In genomic region chr6:137235686-137236085, GRCh38 we compare ENCODE assay signal across 2 cellular contexts.
A peak's percentile ranks its signal among the peaks of the same experiment; 100 is the strongest.
TF ChIP-seq lines count a peak whose summit lies in the region.

No MANE protein-coding gene starts in this region.

TF ChIP-seq in HepG2, 621 proteins besides CTCF, POLR2A, EP300 and RAD21:
- TF ChIP-seq ZNF264 (CRISPR knock-in tag; IDR thresholded peaks at IDR 0.05) (no peak), HINFP (CRISPR knock-in tag; IDR thresholded peaks at IDR 0.05; ENCODE audit: low read depth) (no peak), NR2C2 (CRISPR knock-in tag; IDR thresholded peaks at IDR 0.05; ENCODE audit: borderline replicate concordance) (no peak), RBFOX2 (IDR thresholded peaks at IDR 0.05; ENCODE audit: low read depth, low read length) (no peak), MAFF (IDR thresholded peaks at IDR 0.05; ENCODE audit: low read depth, low read length) (0 out of 2 replicates have a peak, but pooled peaks have one; percentile 14), ZNF841 (CRISPR knock-in tag; IDR thresholded peaks at IDR 0.05; ENCODE audit: borderline replicate concordance) (no peak), MAFK (conservative IDR thresholded peaks at IDR 0.05 in 1 of 2, IDR thresholded peaks at IDR 0.05 in 1 of 2; ENCODE audit: low read length in 2 of 2) (peak; percentile 52 to 73), ZNF3 (CRISPR knock-in tag; IDR thresholded peaks at IDR 0.05) (no peak), ATF3 (CRISPR knock-in tag; IDR thresholded peaks at IDR 0.05) (no peak), ZNF556 (CRISPR knock-in tag; IDR thresholded peaks at IDR 0.05; ENCODE audit: borderline replicate concordance) (no peak), MYNN (CRISPR knock-in tag; IDR thresholded peaks at IDR 0.05; ENCODE audit: low read depth) (no peak), MZF1 (CRISPR knock-in tag; IDR thresholded peaks at IDR 0.05; ENCODE audit: borderline replicate concordance) (no peak)

TF ChIP-seq in IMR-90, 13 proteins besides CTCF, POLR2A, EP300 and RAD21:
- TF ChIP-seq FOS (IDR thresholded peaks at IDR 0.05; ENCODE audit: low read depth, low read length) (no peak), ELK1 (IDR thresholded peaks at IDR 0.05; ENCODE audit: borderline replicate concordance, low read depth, low read length) (no peak), NFE2L2 (IDR thresholded peaks at IDR 0.05; ENCODE audit: low read depth, low read length) (no peak), MAFK (IDR thresholded peaks at IDR 0.05; ENCODE audit: low read depth, low read length) (peak; percentile 11; the same call in 1 of the 2 replicates), CHD1 (IDR thresholded peaks at IDR 0.05; ENCODE audit: low read depth, low read length) (no peak), BHLHE40 (IDR thresholded peaks at IDR 0.05; ENCODE audit: low read depth, low read length) (no peak), RFX5 (IDR thresholded peaks at IDR 0.05; ENCODE audit: low read depth, low read length) (no peak), CEBPB (IDR thresholded peaks at IDR 0.05; ENCODE audit: low read depth, low read length) (no peak)
- TF ChIP-seq, protein P1, sequence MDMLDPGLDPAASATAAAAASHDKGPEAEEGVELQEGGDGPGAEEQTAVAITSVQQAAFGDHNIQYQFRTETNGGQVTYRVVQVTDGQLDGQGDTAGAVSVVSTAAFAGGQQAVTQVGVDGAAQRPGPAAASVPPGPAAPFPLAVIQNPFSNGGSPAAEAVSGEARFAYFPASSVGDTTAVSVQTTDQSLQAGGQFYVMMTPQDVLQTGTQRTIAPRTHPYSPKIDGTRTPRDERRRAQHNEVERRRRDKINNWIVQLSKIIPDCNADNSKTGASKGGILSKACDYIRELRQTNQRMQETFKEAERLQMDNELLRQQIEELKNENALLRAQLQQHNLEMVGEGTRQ (IDR thresholded peaks at IDR 0.05; ENCODE audit: low read depth, low read length), result no peak
